Comparison of ENCODE assay signal across 30 cellular contexts in genomic region chr18:61542596-61542995, GRCh38.
"Had no signal": no experiment of that assay in that cellular context is flagged by ENCODE, and none has a peak within 500 bp of the region (broad histone marks: within the 10 kb centered on the region; RNA-seq: fewer than 3 reads in every experiment).

No MANE protein-coding gene starts in this region.

- H3K36me3 ChIP-seq: ascending aorta, breast epithelium, cardiac muscle cell, heart left ventricle, WERI-Rb-1 had no signal

- H3K9me3 Mint-ChIP-seq: activated B cell treated with CpG ODN at 0.5 μM for 24 hours; activated CD8-positive, alpha-beta T cell treated with anti-CD3 and anti-CD28 coated beads for 36 hours; activated naive CD4-positive, alpha-beta T cell treated with anti-CD3 and anti-CD28 coated beads, Interleukin-2, amount 10 ng/mL, durations not matched to agents 7 days and 5 days; activated naive CD4-positive, alpha-beta T cell treated with anti-CD3 and anti-CD28 coated beads, Interleukin-2, amount 50 U/mL, for 72 hours; activated naive CD8-positive, alpha-beta T cell treated with anti-CD3 and anti-CD28 coated beads, Interleukin-2, amount 10 ng/mL, durations not matched to agents 7 days and 5 days; brain; central memory CD8-positive, alpha-beta T cell; dendritic cell treated with granulocyte-macrophage colony-stimulating factor and Interleukin-4, amounts not matched to agents 40 ng/mL and 50 ng/mL, for 4 days; endodermal cell; T-helper 2 cell treated with Interferon-gamma antibody and Interleukin-4, amounts not matched to agents 5 μg/mL and 100 μg/mL, for 36 hours had no signal

- H3K4me3 Mint-ChIP-seq: activated B cell treated with CpG ODN at 0.5 μM for 24 hours; activated CD8-positive, alpha-beta T cell treated with anti-CD3 and anti-CD28 coated beads for 36 hours; activated naive CD4-positive, alpha-beta T cell treated with anti-CD3 and anti-CD28 coated beads, Interleukin-2, amount 10 ng/mL, durations not matched to agents 7 days and 5 days; activated naive CD8-positive, alpha-beta T cell treated with anti-CD3 and anti-CD28 coated beads, Interleukin-2, amount 10 ng/mL, durations not matched to agents 7 days and 5 days; brain; central memory CD8-positive, alpha-beta T cell; dendritic cell treated with granulocyte-macrophage colony-stimulating factor and Interleukin-4, amounts not matched to agents 40 ng/mL and 50 ng/mL, for 4 days; endodermal cell; T-helper 17 cell; T-helper 2 cell treated with Interferon-gamma antibody and Interleukin-4, amounts not matched to agents 5 μg/mL and 100 μg/mL, for 36 hours had no signal

- H3K27ac ChIP-seq: ascending aorta, breast epithelium, coronary artery, dorsolateral prefrontal cortex, WERI-Rb-1 had no signal

- H3K4me3 ChIP-seq: ascending aorta, breast epithelium, cardiac muscle cell, coronary artery, dorsolateral prefrontal cortex, heart left ventricle had no signal

- DNase-seq: activated B cell treated with CpG ODN at 0.5 μM for 24 hours; activated CD4-positive, alpha-beta T cell treated with anti-CD3 and anti-CD28 coated beads for 48 hours; activated CD4-positive, alpha-beta T cell treated with anti-CD3 and anti-CD28 coated beads, Interleukin-2, amount 50 U/mL, for 1 hour; activated CD4-positive, alpha-beta T cell treated with anti-CD3 and anti-CD28 coated beads, Interleukin-2, amount 50 U/mL, for 48 hours; activated CD8-positive, alpha-beta memory T cell treated with anti-CD3 and anti-CD28 coated beads for 24 hours; activated CD8-positive, alpha-beta T cell treated with anti-CD3 and anti-CD28 coated beads for 36 hours; activated gamma-delta T cell; activated naive CD4-positive, alpha-beta T cell; activated naive CD4-positive, alpha-beta T cell treated with anti-CD3 and anti-CD28 coated beads, Interleukin-2, amount 10 ng/mL, durations not matched to agents 7 days and 5 days; activated naive CD8-positive, alpha-beta T cell treated with anti-CD3 and anti-CD28 coated beads, Interleukin-2, amount 10 ng/mL, durations not matched to agents 7 days and 5 days; activated T-cell treated with anti-CD3 and anti-CD28 coated beads, Interleukin-2, amount 50 U/mL, for 1 hour; activated T-cell treated with anti-CD3 and anti-CD28 coated beads, Interleukin-2, amount 50 U/mL, for 48 hours; dorsolateral prefrontal cortex; effector memory CD4-positive, alpha-beta T cell; endodermal cell; glutamatergic neuron; heart left ventricle; T-helper 1 cell; T-helper 17 cell; T1000; WERI-Rb-1 had no signal

- H3K4me1 Mint-ChIP-seq: activated B cell treated with CpG ODN at 0.5 μM for 24 hours; activated naive CD4-positive, alpha-beta T cell treated with anti-CD3 and anti-CD28 coated beads, Interleukin-2, amount 10 ng/mL, durations not matched to agents 7 days and 5 days; activated naive CD8-positive, alpha-beta T cell treated with anti-CD3 and anti-CD28 coated beads, Interleukin-2, amount 10 ng/mL, durations not matched to agents 7 days and 5 days; brain; central memory CD8-positive, alpha-beta T cell; T-helper 17 cell had no signal

- H3K9me3 ChIP-seq: ascending aorta, breast epithelium, heart left ventricle had no signal

- H3K36me3 Mint-ChIP-seq: activated naive CD4-positive, alpha-beta T cell treated with anti-CD3 and anti-CD28 coated beads, Interleukin-2, amount 10 ng/mL, durations not matched to agents 7 days and 5 days; activated naive CD4-positive, alpha-beta T cell treated with anti-CD3 and anti-CD28 coated beads, Interleukin-2, amount 50 U/mL, for 72 hours; activated naive CD8-positive, alpha-beta T cell treated with anti-CD3 and anti-CD28 coated beads, Interleukin-2, amount 10 ng/mL, durations not matched to agents 7 days and 5 days had no signal

- H3K27me3 ChIP-seq: ascending aorta, breast epithelium, cardiac muscle cell, dorsolateral prefrontal cortex, heart left ventricle had no signal

- H3K27ac Mint-ChIP-seq: activated B cell treated with CpG ODN at 0.5 μM for 24 hours; activated CD8-positive, alpha-beta T cell treated with anti-CD3 and anti-CD28 coated beads for 36 hours; activated naive CD4-positive, alpha-beta T cell treated with anti-CD3 and anti-CD28 coated beads, Interleukin-2, amount 10 ng/mL, durations not matched to agents 7 days and 5 days; activated naive CD4-positive, alpha-beta T cell treated with anti-CD3 and anti-CD28 coated beads, Interleukin-2, amount 50 U/mL, for 72 hours; activated naive CD8-positive, alpha-beta T cell treated with anti-CD3 and anti-CD28 coated beads, Interleukin-2, amount 10 ng/mL, durations not matched to agents 7 days and 5 days; brain; dendritic cell treated with granulocyte-macrophage colony-stimulating factor and Interleukin-4, amounts not matched to agents 40 ng/mL and 50 ng/mL, for 4 days; endodermal cell; T-helper 17 cell; T-helper 2 cell treated with Interferon-gamma antibody and Interleukin-4, amounts not matched to agents 5 μg/mL and 100 μg/mL, for 36 hours had no signal

- H3K27me3 Mint-ChIP-seq: activated B cell treated with CpG ODN at 0.5 μM for 24 hours; activated naive CD4-positive, alpha-beta T cell treated with anti-CD3 and anti-CD28 coated beads, Interleukin-2, amount 10 ng/mL, durations not matched to agents 7 days and 5 days; brain had no signal

- H3K4me1 ChIP-seq: ascending aorta, breast epithelium had no signal
